In the genomic region with DNA sequence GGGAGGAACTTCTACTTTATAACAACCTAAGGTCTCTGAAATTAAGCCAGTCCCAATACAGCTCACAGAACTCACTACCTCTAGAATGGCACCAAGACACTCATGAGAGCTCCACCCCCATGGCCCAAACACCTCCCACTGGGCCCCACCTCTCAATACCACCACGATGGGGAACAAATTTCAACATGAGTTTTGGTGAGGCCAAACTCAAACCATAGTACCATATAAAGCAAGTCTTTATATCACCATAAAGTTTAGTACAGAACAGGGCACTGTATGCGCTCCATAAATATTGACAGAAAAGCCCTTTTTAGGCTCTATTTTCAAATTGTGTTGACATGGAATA, we compare ENCODE assay signal across 20 cellular contexts. TPM values are rescaled to one million over a fixed set of nuclear protein-coding genes. Genes with fewer than 3 reads are reported as not detected.
DNase-seq lines count a peak whose midpoint lies in the region; ATAC-seq and TF ChIP-seq lines count a peak whose summit lies in the region.
"Had no signal": no experiment of that assay in that cellular context is flagged by ENCODE, and none has a peak within 500 bp of the region (broad histone marks: within the 10 kb centered on the region; RNA-seq: fewer than 3 reads in every experiment).

No MANE protein-coding gene starts in this region.

- H3K4me1 ChIP-seq in PC-3 (ENCODE audit: insufficient read depth, low read length) = peaks cover 29% of the 10 kb centered on the region

- H3F3A ChIP-seq in PC-3 (ENCODE audit: low read length, unreplicated experiment) = no peaks in the 10 kb centered on the region

- no peaks in the 10 kb centered on the region for H3K9me3 Mint-ChIP-seq in natural killer cell treated with Interleukin-12 subunit alpha and Interleukin-12 subunit beta and Interleukin-15 and Interleukin-18, amount 100 ng/mL, for 72 hours
- H3K9me3 Mint-ChIP-seq in natural killer cell (no peaks in the 10 kb centered on the region), mesothelial cell of epicardium (no peaks in the 10 kb centered on the region)
- H3K9me3 Mint-ChIP-seq: activated T-helper 2 cell treated with anti-CD3 and anti-CD28 coated beads, Interferon-gamma antibody, Interleukin-2, Interleukin-4, amounts not matched to agents 10 μg/mL and 5 μg/mL and 100 μg/mL, durations not matched to agents 14 hours and 24 hours and 36 hours had no signal

- H3K4me3 ChIP-seq in PC-3 (ENCODE audit: low read length) = no peak overlapping the region
- H3K4me3 ChIP-seq: HAP-1, sigmoid colon, SJSA1 had no signal

- H3K27ac ChIP-seq in PC-3 (ENCODE audit: low read length) = no peak overlapping the region
- H3K27ac ChIP-seq: neutrophil, sigmoid colon, SJSA1 had no signal

- TF ChIP-seq CTCF in natural killer cell (IDR thresholded peaks at IDR 0.05) (no peak), PC-3 (conservative IDR thresholded peaks at IDR 0.05; ENCODE audit: low read depth, low read length) (no peak), mesothelial cell of epicardium (IDR thresholded peaks at IDR 0.05; ENCODE audit: unreplicated experiment) (no peak)

- H3K27me3 ChIP-seq in PC-3 (ENCODE audit: low read length) = no peaks in the 10 kb centered on the region
- H3K27me3 ChIP-seq: neutrophil, sigmoid colon, SJSA1 had no signal

- H2AFZ ChIP-seq in PC-3 (ENCODE audit: low read length) = no peak overlapping the region

- peaks cover 39 to 41% of the 10 kb centered on the region in 2 donors for H3K4me1 Mint-ChIP-seq in natural killer cell treated with Interleukin-12 subunit alpha and Interleukin-12 subunit beta and Interleukin-15 and Interleukin-18, amount 100 ng/mL, for 72 hours (ENCODE audit: low read depth in 2 of 2)
- H3K4me1 Mint-ChIP-seq in natural killer cell (peaks cover 32 to 42% of the 10 kb centered on the region in 2 donors), mesothelial cell of epicardium (peaks cover 40% of the 10 kb centered on the region)

- H3K4me3 Mint-ChIP-seq in natural killer cell treated with Interleukin-12 subunit alpha and Interleukin-12 subunit beta and Interleukin-15 and Interleukin-18, amount 100 ng/mL, for 72 hours = peak overlapping the region; percentile 4
- no peak overlapping the region for H3K4me3 Mint-ChIP-seq in natural killer cell
- no peak overlapping the region for H3K4me3 Mint-ChIP-seq in mesothelial cell of epicardium

- peaks cover 41% of the 10 kb centered on the region for H4K20me1 ChIP-seq in PC-3 (ENCODE audit: low read length)

- peaks cover 6% of the 10 kb centered on the region for H3K36me3 Mint-ChIP-seq in natural killer cell treated with Interleukin-12 subunit alpha and Interleukin-12 subunit beta and Interleukin-15 and Interleukin-18, amount 100 ng/mL, for 72 hours
- no peaks in the 10 kb centered on the region for H3K36me3 Mint-ChIP-seq in natural killer cell
- peaks cover 6% of the 10 kb centered on the region for H3K36me3 Mint-ChIP-seq in mesothelial cell of epicardium

- CTCF ChIA-PET in PC-3 (lab: Charles Lee) = no interaction called here

- intact Hi-C loops in natural killer cell (cut with micrococcal nuclease) = loop anchor here (10.0 kb wide), 1 partner anchor 389 kb away; a partner anchor contains a TSS
- intact Hi-C loops in PC-3 (cut with micrococcal nuclease) = loop anchor here (10.0 kb wide), 1 partner anchor 389 kb away; a partner anchor contains a TSS

- H3K4me2 ChIP-seq in PC-3 (ENCODE audit: low read length) = peak overlapping the region; percentile 91

- DNase-seq in natural killer cell treated with Interleukin-12 subunit alpha and Interleukin-12 subunit beta and Interleukin-15 and Interleukin-18, amount 100 ng/mL, for 72 hours (ENCODE audit: low spot score) = no peak
- DNase-seq in natural killer cell (no peak), PC-3 (no peak), mesothelial cell of epicardium (ENCODE audit: low spot score in 2 of 2, unreplicated experiment in 2 of 2) (no peak), DMS79 treated with DMSO at 0.1 percent for 48 hours (lab: John Stamatoyannopoulos, UW) (no peak)
- DNase-seq: activated CD4-positive, CD25-positive, alpha-beta regulatory T cell treated with anti-CD3 and anti-CD28 coated beads, Interleukin-2, amount 50 U/mL, for 72 hours; central memory CD4-positive, alpha-beta T cell; COR-L47; KG1; mesendoderm; NCI-H1092; NCI-H2081 treated with DMSO at 0.1 percent for 48 hours; NCI-H510A; sigmoid colon had no signal

- POLR2A ChIA-PET in PC-3 (lab: Charles Lee; ENCODE audit: unreplicated experiment) = no interaction called here

- no peak overlapping the region for H3K27ac Mint-ChIP-seq in natural killer cell treated with Interleukin-12 subunit alpha and Interleukin-12 subunit beta and Interleukin-15 and Interleukin-18, amount 100 ng/mL, for 72 hours
- H3K27ac Mint-ChIP-seq in natural killer cell (no peak overlapping the region), mesothelial cell of epicardium (peak overlapping the region; percentile 2)

- H3K79me2 ChIP-seq in PC-3 (ENCODE audit: low read length) = peaks cover 79% of the 10 kb centered on the region

- ATAC-seq in natural killer cell treated with Interleukin-12 subunit alpha and Interleukin-12 subunit beta and Interleukin-15 and Interleukin-18, amount 100 ng/mL, for 72 hours = no peak
- no peak for ATAC-seq in natural killer cell
- no peak for ATAC-seq in PC-3
- ATAC-seq in HG02642 (IDR thresholded peaks at IDR 0.05; ENCODE audit: poor library complexity, unreplicated experiment) = no peak
- ATAC-seq in HG03045 (IDR thresholded peaks at IDR 0.05; ENCODE audit: unreplicated experiment) = no peak

- peaks cover 17% of the 10 kb centered on the region; the same call in 1 of the 2 replicates for H3K36me3 ChIP-seq in PC-3 (ENCODE audit: low read depth, low read length)

- no peaks in the 10 kb centered on the region for H3K9me2 ChIP-seq in PC-3 (replicated peaks; ENCODE audit: low read length)

- no peaks in the 10 kb centered on the region for H3K9me3 ChIP-seq in PC-3 (ENCODE audit: low read length)
- H3K9me3 ChIP-seq: HAP-1, neutrophil, sigmoid colon had no signal

- BruUV-seq in PC-3 (replicated peaks; lab: Mats Ljungman, UMichigan) = no TSS peak

- peaks cover 0 to 1% of the 10 kb centered on the region in 2 donors for H3K27me3 Mint-ChIP-seq in natural killer cell treated with Interleukin-12 subunit alpha and Interleukin-12 subunit beta and Interleukin-15 and Interleukin-18, amount 100 ng/mL, for 72 hours
- H3K27me3 Mint-ChIP-seq in natural killer cell (ENCODE audit: low read depth in 2 of 2) = peaks cover 0 to 4% of the 10 kb centered on the region in 2 donors
- H3K27me3 Mint-ChIP-seq in mesothelial cell of epicardium (ENCODE audit: low read depth) = no peaks in the 10 kb centered on the region

- no peak overlapping the region for H3K9ac ChIP-seq in PC-3 (ENCODE audit: low read length)

RNA-seq across cellular contexts. Expression of a gene that starts 3.3 kb away (rescaled TPM):
- total RNA-seq in natural killer cell treated with Interleukin-12 subunit alpha and Interleukin-12 subunit beta and Interleukin-15 and Interleukin-18, amount 100 ng/mL, for 72 hours = 10 to 100 TPM; 45.1 to 74.1 TPM
- 10 to 100 TPM; 31.9 to 36.4 (median 35.9) TPM for total RNA-seq in natural killer cell
- total RNA-seq in PC-3 (2014; rRNA removed) = 79.3 and 95.7 TPM in 2 replicates
- 45.5 to 48.5 TPM (median 47.7 TPM) in 3 replicates for total RNA-seq in mesothelial cell of epicardium

RNA-seq across cellular contexts. Expression of a gene that starts 34.0 kb away (rescaled TPM):
- total RNA-seq in natural killer cell treated with Interleukin-12 subunit alpha and Interleukin-12 subunit beta and Interleukin-15 and Interleukin-18, amount 100 ng/mL, for 72 hours = 1 to 10 TPM in 1 of 2 donors, under 1 TPM in 1; 0.78 to 3.2 TPM
- total RNA-seq in natural killer cell (not detected), PC-3 (2014; rRNA removed) (9.7 and 16.5 TPM in 2 replicates), mesothelial cell of epicardium (19.7 to 22.6 TPM (median 20.4 TPM) in 3 replicates)
